Comparison of ENCODE assay signal across 1 cellular context in genomic region chr2:216133392-216133791, GRCh38.
TF ChIP-seq lines count a peak whose summit lies in the region.

No MANE protein-coding gene starts in this region.

TF ChIP-seq in IMR-90, 13 proteins besides CTCF, POLR2A, EP300 and RAD21:
- TF ChIP-seq CEBPB (IDR thresholded peaks at IDR 0.05; ENCODE audit: low read depth, low read length) (peak; percentile 45; the same call in 1 of the 2 replicates), ELK1 (IDR thresholded peaks at IDR 0.05; ENCODE audit: borderline replicate concordance, low read depth, low read length) (no peak)
